Comparison of ENCODE assay signal across 1 cellular context in genomic region chr16:11629071-11630030, GRCh38.
TF ChIP-seq lines count a peak whose summit lies in the region.

No MANE protein-coding gene starts in this region.

TF ChIP-seq in HepG2, 621 proteins besides CTCF, POLR2A, EP300 and RAD21:
- 0 out of 2 replicates have a peak, but pooled peaks have one; percentile 38 for TF ChIP-seq ZNF839 (CRISPR knock-in tag; IDR thresholded peaks at IDR 0.05; ENCODE audit: borderline replicate concordance)
- TF ChIP-seq ZSCAN21 (CRISPR knock-in tag; IDR thresholded peaks at IDR 0.05; ENCODE audit: borderline replicate concordance): 0 out of 2 replicates have a peak, but pooled peaks have one; percentile 11
- TF ChIP-seq NFKB2 (CRISPR knock-in tag; IDR thresholded peaks at IDR 0.05; ENCODE audit: borderline replicate concordance): no peak
- TF ChIP-seq ZNF768 (CRISPR knock-in tag; IDR thresholded peaks at IDR 0.05): peak; percentile 31; the same call in 1 of the 2 replicates
- TF ChIP-seq, protein P1, sequence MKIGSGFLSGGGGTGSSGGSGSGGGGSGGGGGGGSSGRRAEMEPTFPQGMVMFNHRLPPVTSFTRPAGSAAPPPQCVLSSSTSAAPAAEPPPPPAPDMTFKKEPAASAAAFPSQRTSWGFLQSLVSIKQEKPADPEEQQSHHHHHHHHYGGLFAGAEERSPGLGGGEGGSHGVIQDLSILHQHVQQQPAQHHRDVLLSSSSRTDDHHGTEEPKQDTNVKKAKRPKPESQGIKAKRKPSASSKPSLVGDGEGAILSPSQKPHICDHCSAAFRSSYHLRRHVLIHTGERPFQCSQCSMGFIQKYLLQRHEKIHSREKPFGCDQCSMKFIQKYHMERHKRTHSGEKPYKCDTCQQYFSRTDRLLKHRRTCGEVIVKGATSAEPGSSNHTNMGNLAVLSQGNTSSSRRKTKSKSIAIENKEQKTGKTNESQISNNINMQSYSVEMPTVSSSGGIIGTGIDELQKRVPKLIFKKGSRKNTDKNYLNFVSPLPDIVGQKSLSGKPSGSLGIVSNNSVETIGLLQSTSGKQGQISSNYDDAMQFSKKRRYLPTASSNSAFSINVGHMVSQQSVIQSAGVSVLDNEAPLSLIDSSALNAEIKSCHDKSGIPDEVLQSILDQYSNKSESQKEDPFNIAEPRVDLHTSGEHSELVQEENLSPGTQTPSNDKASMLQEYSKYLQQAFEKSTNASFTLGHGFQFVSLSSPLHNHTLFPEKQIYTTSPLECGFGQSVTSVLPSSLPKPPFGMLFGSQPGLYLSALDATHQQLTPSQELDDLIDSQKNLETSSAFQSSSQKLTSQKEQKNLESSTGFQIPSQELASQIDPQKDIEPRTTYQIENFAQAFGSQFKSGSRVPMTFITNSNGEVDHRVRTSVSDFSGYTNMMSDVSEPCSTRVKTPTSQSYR (CRISPR knock-in tag; IDR thresholded peaks at IDR 0.05; ENCODE audit: borderline replicate concordance): no peak
- no peak for TF ChIP-seq SNAPC5 (CRISPR knock-in tag; IDR thresholded peaks at IDR 0.05; ENCODE audit: borderline replicate concordance)
- 0 out of 2 replicates have a peak, but pooled peaks have one; percentile 14 for TF ChIP-seq AHR (CRISPR knock-in tag; IDR thresholded peaks at IDR 0.05)
- TF ChIP-seq STAT6 (CRISPR knock-in tag; IDR thresholded peaks at IDR 0.05; ENCODE audit: borderline replicate concordance): no peak
- TF ChIP-seq ZNF367 (CRISPR knock-in tag; IDR thresholded peaks at IDR 0.05; ENCODE audit: borderline replicate concordance): 0 out of 2 replicates have a peak, but pooled peaks have one; percentile 8
- TF ChIP-seq HOXA3 (CRISPR knock-in tag; IDR thresholded peaks at IDR 0.05): peak; percentile 12; the same call in 1 of the 2 replicates
- TF ChIP-seq ZBTB33 (CRISPR knock-in tag; IDR thresholded peaks at IDR 0.05): peak; percentile 84
- 0 out of 2 replicates have a peak, but pooled peaks have one; percentile 40 for TF ChIP-seq GFI1 (CRISPR knock-in tag; IDR thresholded peaks at IDR 0.05; ENCODE audit: borderline replicate concordance)
- no peak for TF ChIP-seq GABPA (IDR thresholded peaks at IDR 0.05; ENCODE audit: low read depth, low read length)
- no peak for TF ChIP-seq GABPA (CRISPR knock-in tag; IDR thresholded peaks at IDR 0.05; ENCODE audit: low read depth)
- TF ChIP-seq ATF7 (IDR thresholded peaks at IDR 0.05): 0 out of 2 replicates have a peak, but pooled peaks have one; percentile 44
- no peak for TF ChIP-seq ATF7 (CRISPR knock-in tag; IDR thresholded peaks at IDR 0.05)
- 0 out of 2 replicates have a peak, but pooled peaks have one; percentile 1 for TF ChIP-seq HNF4A (CRISPR knock-in tag; IDR thresholded peaks at IDR 0.05)
- TF ChIP-seq ZNF253 (CRISPR knock-in tag; IDR thresholded peaks at IDR 0.05; ENCODE audit: borderline replicate concordance): no peak
- TF ChIP-seq, protein P2, sequence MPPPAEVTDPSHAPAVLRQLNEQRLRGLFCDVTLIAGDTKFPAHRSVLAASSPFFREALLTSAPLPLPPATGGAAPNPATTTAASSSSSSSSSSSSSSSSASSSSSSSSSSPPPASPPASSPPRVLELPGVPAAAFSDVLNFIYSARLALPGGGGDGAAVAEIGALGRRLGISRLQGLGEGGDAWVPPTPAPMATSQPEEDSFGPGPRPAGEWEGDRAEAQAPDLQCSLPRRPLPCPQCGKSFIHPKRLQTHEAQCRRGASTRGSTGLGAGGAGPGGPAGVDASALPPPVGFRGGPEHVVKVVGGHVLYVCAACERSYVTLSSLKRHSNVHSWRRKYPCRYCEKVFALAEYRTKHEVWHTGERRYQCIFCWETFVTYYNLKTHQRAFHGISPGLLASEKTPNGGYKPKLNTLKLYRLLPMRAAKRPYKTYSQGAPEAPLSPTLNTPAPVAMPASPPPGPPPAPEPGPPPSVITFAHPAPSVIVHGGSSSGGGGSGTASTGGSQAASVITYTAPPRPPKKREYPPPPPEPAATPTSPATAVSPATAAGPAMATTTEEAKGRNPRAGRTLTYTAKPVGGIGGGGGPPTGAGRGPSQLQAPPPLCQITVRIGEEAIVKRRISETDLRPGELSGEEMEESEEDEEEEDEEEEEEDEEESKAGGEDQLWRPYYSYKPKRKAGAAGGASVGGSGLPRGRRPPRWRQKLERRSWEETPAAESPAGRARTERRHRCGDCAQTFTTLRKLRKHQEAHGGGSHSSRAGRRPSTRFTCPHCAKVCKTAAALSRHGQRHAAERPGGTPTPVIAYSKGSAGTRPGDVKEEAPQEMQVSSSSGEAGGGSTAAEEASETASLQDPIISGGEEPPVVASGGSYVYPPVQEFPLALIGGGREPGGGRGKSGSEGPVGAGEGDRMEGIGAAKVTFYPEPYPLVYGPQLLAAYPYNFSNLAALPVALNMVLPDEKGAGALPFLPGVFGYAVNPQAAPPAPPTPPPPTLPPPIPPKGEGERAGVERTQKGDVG (CRISPR knock-in tag; IDR thresholded peaks at IDR 0.05; ENCODE audit: borderline replicate concordance): peak; percentile 25; the same call in 1 of the 2 replicates
- 0 out of 2 replicates have a peak, but pooled peaks have one; percentile 15 for TF ChIP-seq ZBTB38 (CRISPR knock-in tag; IDR thresholded peaks at IDR 0.05)
- TF ChIP-seq ZNF563 (CRISPR knock-in tag; IDR thresholded peaks at IDR 0.05): 0 out of 2 replicates have a peak, but pooled peaks have one; percentile 11
- TF ChIP-seq DNMT1 (CRISPR knock-in tag; IDR thresholded peaks at IDR 0.05): 0 out of 2 replicates have a peak, but pooled peaks have one; percentile 30
- TF ChIP-seq ZNF362 (CRISPR knock-in tag; IDR thresholded peaks at IDR 0.05; ENCODE audit: borderline replicate concordance): no peak
- TF ChIP-seq ZNF670 (CRISPR knock-in tag; IDR thresholded peaks at IDR 0.05; ENCODE audit: borderline replicate concordance): no peak
- TF ChIP-seq ZBTB14 (CRISPR knock-in tag; IDR thresholded peaks at IDR 0.05): 0 out of 2 replicates have a peak, but pooled peaks have one; percentile 8
TF ChIP-seq in HepG2: peak in this region for 15.
